In genomic region chr4:91114386-91114785, GRCh38 we compare ENCODE assay signal across 25 cellular contexts.
"Had no signal": no experiment of that assay in that cellular context is flagged by ENCODE, and none has a peak within 500 bp of the region (broad histone marks: within the 10 kb centered on the region; RNA-seq: fewer than 3 reads in every experiment).

No MANE protein-coding gene starts in this region.

- DNase-seq: activated CD4-positive, alpha-beta memory T cell treated with anti-CD3 and anti-CD28 coated beads, Interleukin-2, amount 10 ng/mL, durations not matched to agents 7 days and 5 days; activated CD4-positive, alpha-beta T cell treated with anti-CD3 and anti-CD28 coated beads, Interleukin-2, amount 50 U/mL, for 1 hour; activated CD4-positive, CD25-positive, alpha-beta regulatory T cell; activated gamma-delta T cell; activated naive CD4-positive, alpha-beta T cell treated with anti-CD3 and anti-CD28 coated beads for 36 hours; activated T-cell treated with anti-CD3 and anti-CD28 coated beads for 4 hours; activated T-cell treated with anti-CD3 and anti-CD28 coated beads, Interleukin-2, amount 50 U/mL, for 48 hours; amygdala; KG1; MV-4-11; NCI-H1092 treated with DMSO at 0.1 percent for 48 hours; NCI-H1417 treated with DMSO at 0.1 percent for 48 hours; NCI-H187; NCI-H2081; NCI-H2171; NCI-H2227 treated with DMSO at 0.1 percent for 48 hours; NCI-H446 treated with DMSO at 0.1 percent for 48 hours; NCI-H524 treated with DMSO at 0.1 percent for 48 hours; T-cell; T-helper 2 cell; T1000 had no signal

- H3K27me3 Mint-ChIP-seq: activated CD4-positive, alpha-beta memory T cell treated with anti-CD3 and anti-CD28 coated beads, Interleukin-2, amount 10 ng/mL, durations not matched to agents 7 days and 5 days; activated naive CD8-positive, alpha-beta T cell; activated T-helper 17 cell treated with anti-CD3 and anti-CD28 coated beads, Interleukin-2, amount 50 U/mL, for 72 hours; brain; T-cell had no signal

- H3K9me3 Mint-ChIP-seq: activated CD4-positive, alpha-beta memory T cell treated with anti-CD3 and anti-CD28 coated beads, Interleukin-2, amount 10 ng/mL, durations not matched to agents 7 days and 5 days; activated naive CD4-positive, alpha-beta T cell treated with anti-CD3 and anti-CD28 coated beads for 36 hours; activated T-helper 17 cell treated with anti-CD3 and anti-CD28 coated beads, Interleukin-2, amount 50 U/mL, for 72 hours had no signal

- H3K36me3 Mint-ChIP-seq: activated naive CD8-positive, alpha-beta T cell; brain; T-cell had no signal

- H3K4me1 Mint-ChIP-seq: activated CD4-positive, alpha-beta memory T cell treated with anti-CD3 and anti-CD28 coated beads, Interleukin-2, amount 10 ng/mL, durations not matched to agents 7 days and 5 days; activated T-helper 17 cell treated with anti-CD3 and anti-CD28 coated beads, Interleukin-2, amount 50 U/mL, for 72 hours; brain; T-cell had no signal

- H3K27ac ChIP-seq: SK-N-MC had no signal

- H3K27ac Mint-ChIP-seq: activated CD4-positive, alpha-beta memory T cell treated with anti-CD3 and anti-CD28 coated beads, Interleukin-2, amount 10 ng/mL, durations not matched to agents 7 days and 5 days; activated naive CD4-positive, alpha-beta T cell treated with anti-CD3 and anti-CD28 coated beads for 36 hours; activated naive CD8-positive, alpha-beta T cell; activated T-helper 17 cell treated with anti-CD3 and anti-CD28 coated beads, Interleukin-2, amount 50 U/mL, for 72 hours; brain; T-cell had no signal

- ATAC-seq: activated T-helper 17 cell treated with anti-CD3 and anti-CD28 coated beads, Interleukin-2, amount 50 U/mL, for 72 hours; T-cell had no signal

- H3K4me3 Mint-ChIP-seq: activated CD4-positive, alpha-beta memory T cell treated with anti-CD3 and anti-CD28 coated beads, Interleukin-2, amount 10 ng/mL, durations not matched to agents 7 days and 5 days; activated naive CD4-positive, alpha-beta T cell treated with anti-CD3 and anti-CD28 coated beads for 36 hours; activated naive CD8-positive, alpha-beta T cell; activated T-helper 17 cell treated with anti-CD3 and anti-CD28 coated beads, Interleukin-2, amount 50 U/mL, for 72 hours; brain; T-cell had no signal

- H3K4me3 ChIP-seq: SK-N-MC had no signal
